ENCODE assay signal across 1 cellular context in the genomic region with DNA sequence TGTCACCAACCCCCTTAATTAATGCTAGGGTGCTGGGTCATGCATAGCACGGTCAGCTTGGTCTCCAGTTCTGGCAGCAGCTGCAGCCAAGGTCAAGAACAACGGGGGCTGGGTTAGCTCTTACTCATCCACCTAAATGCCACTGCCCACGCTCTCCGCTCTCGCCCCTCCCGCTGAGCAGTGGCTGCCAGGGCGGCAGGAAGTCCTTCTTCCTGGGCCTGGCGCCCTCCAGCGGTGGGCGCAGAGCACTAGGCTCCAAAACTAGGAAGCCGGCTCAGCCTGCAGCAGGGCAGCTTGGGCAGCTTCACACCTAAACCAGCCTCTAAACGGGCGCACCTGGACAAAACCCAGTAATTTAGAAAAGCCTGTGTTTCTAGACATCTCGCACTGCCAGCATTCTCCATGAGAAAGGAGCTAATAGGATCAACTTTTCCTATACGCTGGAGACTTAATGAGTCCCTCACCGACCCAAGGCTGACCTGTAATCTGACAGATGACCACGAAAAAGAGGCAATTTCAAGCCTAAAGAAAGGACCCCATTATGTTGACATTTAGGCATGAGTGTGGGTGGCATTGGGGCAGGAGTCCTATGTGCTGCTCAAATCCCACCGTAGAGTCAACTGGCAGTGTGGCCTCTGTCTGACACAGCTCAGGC.
TF ChIP-seq lines count a peak whose summit lies in the region.

No MANE protein-coding gene starts in this region.

TF ChIP-seq in H1, 55 proteins besides CTCF, POLR2A, EP300 and RAD21 (continued from another document):
- TF ChIP-seq CHD7 (IDR thresholded peaks at IDR 0.05; ENCODE audit: insufficient replicate concordance, low read length) (no peak), GABPA (IDR thresholded peaks at IDR 0.05; ENCODE audit: borderline replicate concordance, insufficient read depth, low read length) (peak; percentile 51; the same call in 1 of the 2 replicates), CREB1 (IDR thresholded peaks at IDR 0.05) (0 out of 2 replicates have a peak, but pooled peaks have one; percentile 43), BCL11A (IDR thresholded peaks at IDR 0.05; ENCODE audit: low read depth in 2 of 2, low read length in 2 of 2) (no peak), SP2 (IDR thresholded peaks at IDR 0.05; ENCODE audit: low read length) (no peak), RXRA (IDR thresholded peaks at IDR 0.05; ENCODE audit: insufficient read depth, low read depth, low read length) (no peak), ATF2 (IDR thresholded peaks at IDR 0.05; ENCODE audit: low read length) (peak; percentile 51; the same call in 1 of the 2 replicates), NRF1 (IDR thresholded peaks at IDR 0.05; ENCODE audit: low read depth, low read length) (no peak), SIX5 (IDR thresholded peaks at IDR 0.05; ENCODE audit: low read depth, low read length) (no peak), CEBPB (IDR thresholded peaks at IDR 0.05; ENCODE audit: low read depth, low read length) (0 out of 2 replicates have a peak, but pooled peaks have one; percentile 20), CTBP2 (IDR thresholded peaks at IDR 0.05; ENCODE audit: borderline replicate concordance, insufficient read depth, insufficient read length, low read length) (no peak), SRF (IDR thresholded peaks at IDR 0.05; ENCODE audit: low read depth, low read length) (no peak), JUND (IDR thresholded peaks at IDR 0.05; ENCODE audit: low read length) (peak; percentile 54; the same call in 1 of the 2 replicates), TCF12 (IDR thresholded peaks at IDR 0.05; ENCODE audit: low read depth, low read length) (0 out of 2 replicates have a peak, but pooled peaks have one; percentile 36), SAP30 (IDR thresholded peaks at IDR 0.05; ENCODE audit: insufficient read depth, insufficient replicate concordance, low read length) (no peak), MAFK (IDR thresholded peaks at IDR 0.05; ENCODE audit: low read depth, low read length) (no peak), KDM1A (IDR thresholded peaks at IDR 0.05; ENCODE audit: borderline replicate concordance, low read length) (no peak), GTF2F1 (IDR thresholded peaks at IDR 0.05; ENCODE audit: borderline replicate concordance, low read depth, low read length) (no peak), BRCA1 (IDR thresholded peaks at IDR 0.05; ENCODE audit: low read depth, low read length) (no peak), ATF3 (IDR thresholded peaks at IDR 0.05; ENCODE audit: insufficient read depth, low read depth, low read length) (0 out of 2 replicates have a peak, but pooled peaks have one; percentile 4), TEAD4 (IDR thresholded peaks at IDR 0.05; ENCODE audit: low read depth, low read length) (no peak), HDAC2 (IDR thresholded peaks at IDR 0.05; ENCODE audit: borderline replicate concordance in 1 of 2, low read depth in 2 of 2, low read length in 2 of 2) (no peak), BACH1 (IDR thresholded peaks at IDR 0.05; ENCODE audit: low read length) (peak; percentile 8; the same call in 1 of the 2 replicates), YY1 (IDR thresholded peaks at IDR 0.05; ENCODE audit: low read depth, low read length) (peak; percentile 75)
